Comparison of ENCODE assay signal across 1 cellular context in genomic region chr2:203782262-203782976, GRCh38.
TF ChIP-seq lines count a peak whose summit lies in the region.

No MANE protein-coding gene starts in this region.

TF ChIP-seq in HepG2, 621 proteins besides CTCF, POLR2A, EP300 and RAD21 (continued from another document):
- TF ChIP-seq, protein P1, sequence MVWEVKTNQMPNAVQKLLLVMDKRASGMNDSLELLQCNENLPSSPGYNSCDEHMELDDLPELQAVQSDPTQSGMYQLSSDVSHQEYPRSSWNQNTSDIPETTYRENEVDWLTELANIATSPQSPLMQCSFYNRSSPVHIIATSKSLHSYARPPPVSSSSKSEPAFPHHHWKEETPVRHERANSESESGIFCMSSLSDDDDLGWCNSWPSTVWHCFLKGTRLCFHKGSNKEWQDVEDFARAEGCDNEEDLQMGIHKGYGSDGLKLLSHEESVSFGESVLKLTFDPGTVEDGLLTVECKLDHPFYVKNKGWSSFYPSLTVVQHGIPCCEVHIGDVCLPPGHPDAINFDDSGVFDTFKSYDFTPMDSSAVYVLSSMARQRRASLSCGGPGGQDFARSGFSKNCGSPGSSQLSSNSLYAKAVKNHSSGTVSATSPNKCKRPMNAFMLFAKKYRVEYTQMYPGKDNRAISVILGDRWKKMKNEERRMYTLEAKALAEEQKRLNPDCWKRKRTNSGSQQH (CRISPR knock-in tag; IDR thresholded peaks at IDR 0.05; ENCODE audit: low read depth), result no peak
- TF ChIP-seq SNAI1 (CRISPR knock-in tag; IDR thresholded peaks at IDR 0.05; ENCODE audit: borderline replicate concordance), result no peak
- TF ChIP-seq ZSCAN21 (CRISPR knock-in tag; IDR thresholded peaks at IDR 0.05; ENCODE audit: borderline replicate concordance), result no peak
- TF ChIP-seq DDIT3 (CRISPR knock-in tag; IDR thresholded peaks at IDR 0.05), result no peak
